In genomic region chr1:15428252-15428651, GRCh38 we compare ENCODE assay signal across 1 cellular context.
TF ChIP-seq lines count a peak whose summit lies in the region.

No MANE protein-coding gene starts in this region.

TF ChIP-seq in IMR-90, 13 proteins besides CTCF, POLR2A, EP300 and RAD21:
- 0 out of 2 replicates have a peak, but pooled peaks have one; percentile 39 for TF ChIP-seq CEBPB (IDR thresholded peaks at IDR 0.05; ENCODE audit: low read depth, low read length)
